Comparison of ENCODE assay signal across 10 cellular contexts in the genomic region with DNA sequence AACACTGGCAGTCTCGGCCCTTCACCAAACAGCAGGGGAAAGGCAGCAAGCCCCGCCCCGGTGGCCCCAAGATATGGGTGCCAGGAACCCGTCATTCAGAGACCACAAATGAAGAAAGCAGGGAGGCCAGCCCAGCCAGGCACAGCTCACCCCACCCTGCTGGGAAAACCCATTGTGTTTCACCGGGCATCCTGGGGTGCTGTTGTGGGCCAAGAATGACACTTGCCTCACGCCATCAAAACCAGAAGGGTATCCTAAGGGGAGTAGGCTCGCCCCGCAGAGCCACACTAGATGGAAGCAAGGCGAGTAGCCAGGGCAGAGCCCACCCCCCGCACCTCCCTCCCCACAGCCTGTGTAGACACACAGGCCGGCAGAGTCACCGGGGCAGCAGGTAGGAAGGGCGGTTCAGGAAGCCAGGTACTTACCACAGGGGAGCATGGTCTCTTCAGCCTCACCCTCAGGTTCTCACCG.
DNase-seq lines count a peak whose midpoint lies in the region; ATAC-seq and TF ChIP-seq lines count a peak whose summit lies in the region.
"Had no signal": no experiment of that assay in that cellular context is flagged by ENCODE, and none has a peak within 500 bp of the region (broad histone marks: within the 10 kb centered on the region; RNA-seq: fewer than 3 reads in every experiment).

No MANE protein-coding gene starts in this region.

- no peaks in the 10 kb centered on the region for H3K9me3 Mint-ChIP-seq in mesothelial cell of epicardium

- ATAC-seq in GM18508 (IDR thresholded peaks at IDR 0.05; ENCODE audit: insufficient read depth, unreplicated experiment) (peak; percentile 34), GM21619 (IDR thresholded peaks at IDR 0.05; ENCODE audit: unreplicated experiment) (peak; percentile 44), HG03097 (IDR thresholded peaks at IDR 0.05; ENCODE audit: low FRiP score, unreplicated experiment) (no peak)

- DNase-seq in NCI-H345 (lab: John Stamatoyannopoulos, UW) = peak; percentile 47
- DNase-seq in mesothelial cell of epicardium (ENCODE audit: low spot score in 2 of 2, unreplicated experiment in 2 of 2) = no peak
- no peak for DNase-seq in RKO (ENCODE audit: low spot score)
- no peak for DNase-seq in erythroblast (lab: John Stamatoyannopoulos, UW)
- DNase-seq: Caco-2, NCI-H1105 treated with DMSO at 0.1 percent for 48 hours, PC-3 had no signal

- no peak for TF ChIP-seq POLR2A in erythroblast (IDR thresholded peaks at IDR 0.05; ENCODE audit: low read length)

- peak overlapping the region; percentile 6 for H3K4me3 Mint-ChIP-seq in mesothelial cell of epicardium

- peaks cover 18% of the 10 kb centered on the region for H3K4me1 Mint-ChIP-seq in mesothelial cell of epicardium

- peaks cover 2% of the 10 kb centered on the region for H3K36me3 Mint-ChIP-seq in mesothelial cell of epicardium

- peaks cover 6% of the 10 kb centered on the region for H3K27me3 Mint-ChIP-seq in mesothelial cell of epicardium (ENCODE audit: low read depth)

- no peak for TF ChIP-seq CTCF in mesothelial cell of epicardium (IDR thresholded peaks at IDR 0.05; ENCODE audit: unreplicated experiment)

- H3K27ac Mint-ChIP-seq in mesothelial cell of epicardium = no peak overlapping the region
